In genomic region chr2:136424112-136424511, GRCh38 we compare ENCODE assay signal across 8 cellular contexts.
DNase-seq lines count a peak whose midpoint lies in the region; ATAC-seq and TF ChIP-seq lines count a peak whose summit lies in the region.

No MANE protein-coding gene starts in this region.

- intact Hi-C loops in CD4-positive, alpha-beta T cell (cut with DNase I, micrococcal nuclease) = loop anchor here (10.0 kb wide), 2 partner anchors 231 to 311 kb away; no protein-coding TSS in a partner anchor

- no peaks in the 10 kb centered on the region for H3K9me2 ChIP-seq in neural cell (ENCODE audit: insufficient read depth, low read length)

- peaks cover 15% of the 10 kb centered on the region for H3K4me1 Mint-ChIP-seq in CD4-positive, alpha-beta T cell (ENCODE audit: low read depth)
- H3K4me1 Mint-ChIP-seq in activated naive CD4-positive, alpha-beta T cell treated with anti-CD3 and anti-CD28 coated beads, Interleukin-2, amount 50 U/mL, for 24 hours = peaks cover 19% of the 10 kb centered on the region

- POLR2A ChIA-PET in CD4-positive, alpha-beta T cell (lab: Charles Lee) = interaction anchor here (0.9 kb wide), 1 partner anchor 1414 kb away, joined by 3 read pairs; no protein-coding TSS in a partner anchor

- no peak for TF ChIP-seq RAD21 in neural cell (conservative IDR thresholded peaks at IDR 0.05)

- no peak for TF ChIP-seq EP300 in neural cell (conservative IDR thresholded peaks at IDR 0.05; ENCODE audit: poor library complexity, severe bottlenecking)

- no peaks in the 10 kb centered on the region for H4K20me1 ChIP-seq in neural cell (ENCODE audit: insufficient read depth)

- no peaks in the 10 kb centered on the region for H3K79me2 ChIP-seq in neural cell (replicated peaks; ENCODE audit: insufficient read depth, low read length)

- CTCF ChIA-PET in CD4-positive, alpha-beta T cell (lab: Charles Lee) = interaction anchor here (0.9 kb wide), 1 partner anchor 96 kb away, joined by 3 read pairs; no protein-coding TSS in a partner anchor

- no peak overlapping the region for H2AFZ ChIP-seq in neural cell (ENCODE audit: low read depth, low read length)

- peaks cover 63% of the 10 kb centered on the region for H3K27me3 Mint-ChIP-seq in CD4-positive, alpha-beta T cell
- H3K27me3 Mint-ChIP-seq in activated naive CD4-positive, alpha-beta T cell treated with anti-CD3 and anti-CD28 coated beads, Interleukin-2, amount 50 U/mL, for 24 hours = peaks cover 7% of the 10 kb centered on the region

- no peaks in the 10 kb centered on the region for H3F3A ChIP-seq in neural cell (ENCODE audit: insufficient read depth, low read length, poor library complexity, severe bottlenecking)

- no peaks in the 10 kb centered on the region for H3K27me3 ChIP-seq in CD4-positive, alpha-beta T cell (ENCODE audit: control insufficient read depth, insufficient read depth, low read length)
- H3K27me3 ChIP-seq in neural cell (ENCODE audit: insufficient read depth, low read depth, low read length) = peaks cover 8% of the 10 kb centered on the region

- DNase-seq in CD4-positive, alpha-beta T cell = peak in 2 of 10 experiments; percentile 4 to 14
- DNase-seq in NCI-H69 (lab: John Stamatoyannopoulos, UW) (peak; percentile 17), NCI-H2227 treated with DMSO at 0.1 percent for 48 hours (lab: John Stamatoyannopoulos, UW) (no peak), NCI-H1417 (lab: John Stamatoyannopoulos, UW) (no peak)

- H3K9me3 Mint-ChIP-seq in CD4-positive, alpha-beta T cell = no peaks in the 10 kb centered on the region
- no peaks in the 10 kb centered on the region for H3K9me3 Mint-ChIP-seq in activated naive CD4-positive, alpha-beta T cell treated with anti-CD3 and anti-CD28 coated beads, Interleukin-2, amount 50 U/mL, for 24 hours

- H3K4me3 Mint-ChIP-seq in CD4-positive, alpha-beta T cell = peak overlapping the region; percentile 85
- H3K4me3 Mint-ChIP-seq in activated naive CD4-positive, alpha-beta T cell treated with anti-CD3 and anti-CD28 coated beads, Interleukin-2, amount 50 U/mL, for 24 hours = peak overlapping the region; percentile 89

- H3K27ac Mint-ChIP-seq in CD4-positive, alpha-beta T cell = no peak overlapping the region
- H3K27ac Mint-ChIP-seq in activated naive CD4-positive, alpha-beta T cell treated with anti-CD3 and anti-CD28 coated beads, Interleukin-2, amount 50 U/mL, for 24 hours = no peak overlapping the region

- H3K9ac ChIP-seq in neural cell (ENCODE audit: low read length) = no peak overlapping the region

- no peaks in the 10 kb centered on the region for H3K36me3 Mint-ChIP-seq in CD4-positive, alpha-beta T cell (ENCODE audit: low read depth)
- H3K36me3 Mint-ChIP-seq in activated naive CD4-positive, alpha-beta T cell treated with anti-CD3 and anti-CD28 coated beads, Interleukin-2, amount 50 U/mL, for 24 hours = no peaks in the 10 kb centered on the region

- no peak overlapping the region for H3K27ac ChIP-seq in CD4-positive, alpha-beta T cell (ENCODE audit: low read depth, low read length)
- no peak overlapping the region for H3K27ac ChIP-seq in neural cell (ENCODE audit: low read length)

- H3K4me3 ChIP-seq in neural cell (ENCODE audit: low read length) = peak overlapping the region; percentile 63

- no peaks in the 10 kb centered on the region for H3K36me3 ChIP-seq in neural cell (ENCODE audit: insufficient read depth, low read length)

- peak; percentile 51 for ATAC-seq in CD4-positive, alpha-beta T cell (ENCODE audit: poor library complexity)
- ATAC-seq in HG02610 (IDR thresholded peaks at IDR 0.05; ENCODE audit: unreplicated experiment) = no peak
- ATAC-seq in HG02970 (IDR thresholded peaks at IDR 0.05; ENCODE audit: low FRiP score, unreplicated experiment) = no peak

- no peak overlapping the region for H3K4me2 ChIP-seq in neural cell (ENCODE audit: low read length)

- TF ChIP-seq CTCF in CD4-positive, alpha-beta T cell (IDR thresholded peaks at IDR 0.05) = no peak
- no peak for TF ChIP-seq CTCF in neural cell (IDR thresholded peaks at IDR 0.05; ENCODE audit: poor library complexity, severe bottlenecking)

- no peaks in the 10 kb centered on the region for H3K9me3 ChIP-seq in CD4-positive, alpha-beta T cell (ENCODE audit: control insufficient read depth, low read length)
- H3K9me3 ChIP-seq in neural cell (ENCODE audit: low read length) = no peaks in the 10 kb centered on the region

TF ChIP-seq in neural cell, 6 proteins besides CTCF, POLR2A, EP300 and RAD21:
- no peak for TF ChIP-seq EZH2 (IDR thresholded peaks at IDR 0.05; ENCODE audit: borderline replicate concordance, insufficient read depth, low read length, poor library complexity, severe bottlenecking)
- no peak for TF ChIP-seq MXI1 (conservative IDR thresholded peaks at IDR 0.05; ENCODE audit: poor library complexity, severe bottlenecking)
- TF ChIP-seq REST (IDR thresholded peaks at IDR 0.05; ENCODE audit: borderline replicate concordance) = no peak
- no peak for TF ChIP-seq TAF1 (IDR thresholded peaks at IDR 0.05; ENCODE audit: low read depth)
- no peak for TF ChIP-seq POLR2AphosphoS5 (IDR thresholded peaks at IDR 0.05)
- no peak for TF ChIP-seq SMC3 (conservative IDR thresholded peaks at IDR 0.05; ENCODE audit: poor library complexity)
